17 cellular contexts compared by ENCODE assay signal in the genomic region with DNA sequence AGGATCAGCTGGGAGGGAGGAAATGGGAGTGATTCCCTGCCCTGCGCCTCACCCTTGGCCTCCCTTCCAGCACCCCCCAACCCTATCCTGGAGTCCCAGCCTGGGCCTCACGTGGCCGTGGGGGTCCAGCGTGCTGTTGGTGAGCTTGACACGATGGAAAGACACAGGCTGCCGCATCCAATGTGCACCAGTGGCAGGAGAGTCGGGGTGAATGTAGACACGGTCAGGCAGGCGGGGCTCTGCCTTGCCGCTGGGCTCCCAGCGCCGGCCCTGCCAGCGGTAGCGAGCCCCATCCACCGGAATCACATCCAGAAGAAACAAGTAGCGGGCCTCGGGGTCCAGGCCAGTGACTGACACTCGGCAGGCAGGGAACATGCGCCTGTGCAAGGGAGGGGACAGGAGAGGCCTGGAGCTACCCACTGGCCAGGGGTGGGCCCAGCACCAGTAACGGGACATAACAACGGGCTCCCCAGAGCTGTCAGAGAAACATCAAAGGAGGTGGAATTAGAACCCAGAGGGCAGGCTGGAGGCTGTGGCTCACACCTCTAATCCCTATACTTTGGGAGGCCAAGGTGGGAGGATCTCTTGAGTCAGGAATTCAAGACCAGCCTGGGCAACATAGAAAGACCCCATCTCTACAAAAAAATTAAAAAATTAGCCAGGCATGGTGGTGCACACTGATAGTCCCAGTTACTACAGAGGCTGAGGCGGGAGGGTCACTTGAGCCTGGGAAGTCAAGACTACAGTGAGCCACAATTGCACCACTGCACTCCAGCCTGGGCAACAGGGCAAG. TPM values are rescaled to one million over a fixed set of nuclear protein-coding genes. Genes with fewer than 3 reads are reported as not detected.
A peak's percentile ranks its signal among the peaks of the same experiment; 100 is the strongest.
DNase-seq lines count a peak whose midpoint lies in the region; ATAC-seq, FAIRE-seq and TF ChIP-seq lines count a peak whose summit lies in the region.
"Had no signal": no experiment of that assay in that cellular context is flagged by ENCODE, and none has a peak within 500 bp of the region (broad histone marks: within the 10 kb centered on the region; RNA-seq: fewer than 3 reads in every experiment).

No MANE protein-coding gene starts in this region.

- H3F3A ChIP-seq in PC-3 (ENCODE audit: low read length, unreplicated experiment) = peaks cover 8% of the 10 kb centered on the region

- no peak for TF ChIP-seq CTCF in PC-3 (conservative IDR thresholded peaks at IDR 0.05; ENCODE audit: low read depth, low read length)
- no peak for TF ChIP-seq CTCF in keratinocyte (optimal IDR thresholded peaks at IDR 0.05 in 1 of 3, IDR thresholded peaks at IDR 0.05 in 1 of 3, conservative IDR thresholded peaks at IDR 0.05 in 1 of 3; ENCODE audit: extremely low read depth in 1 of 3, insufficient read depth in 2 of 3, low read length in 3 of 3)

- no peak overlapping the region for H3K4me2 ChIP-seq in PC-3 (ENCODE audit: low read length)
- H3K4me2 ChIP-seq in keratinocyte (ENCODE audit: control insufficient read depth, extremely low read depth, insufficient read depth, low read depth, low read length) = no peak overlapping the region

- no peaks in the 10 kb centered on the region for H3K79me2 ChIP-seq in PC-3 (ENCODE audit: low read length)
- no peaks in the 10 kb centered on the region for H3K79me2 ChIP-seq in keratinocyte (ENCODE audit: control insufficient read depth, insufficient read depth, low read length)

- dilution Hi-C loops in keratinocyte (cut with MboI; ENCODE audit: extremely low pct_ligation_motif_present, low sequenced_read_pairs) = no loop called here

- H4K20me1 ChIP-seq in PC-3 (ENCODE audit: low read length) (no peaks in the 10 kb centered on the region), keratinocyte (ENCODE audit: control insufficient read depth, extremely low read depth, insufficient read depth, low read length) (no peaks in the 10 kb centered on the region)

- H3K9me2 ChIP-seq in PC-3 (replicated peaks; ENCODE audit: low read length) = no peaks in the 10 kb centered on the region

- ATAC-seq in PC-3 (no peak), GM19351 (IDR thresholded peaks at IDR 0.05; ENCODE audit: unreplicated experiment) (no peak), HG03025 (IDR thresholded peaks at IDR 0.05; ENCODE audit: low FRiP score, unreplicated experiment) (no peak)
- ATAC-seq: HCT116 had no signal

- peak overlapping the region; percentile 52 for H3K27ac Mint-ChIP-seq in activated naive CD4-positive, alpha-beta T cell treated with anti-CD3 and anti-CD28 coated beads for 36 hours

- H3K36me3 Mint-ChIP-seq in activated naive CD4-positive, alpha-beta T cell treated with anti-CD3 and anti-CD28 coated beads for 36 hours (ENCODE audit: low read depth) = peaks cover 6% of the 10 kb centered on the region

- H3K36me3 ChIP-seq in PC-3 (ENCODE audit: low read depth, low read length) (no peaks in the 10 kb centered on the region; the same call in 1 of the 2 replicates), keratinocyte (ENCODE audit: control insufficient read depth in 2 of 2, extremely low read depth in 1 of 2, insufficient read depth in 2 of 2, low read length in 2 of 2) (peaks cover 7 to 11% of the 10 kb centered on the region in 2 experiments), stomach smooth muscle (ENCODE audit: control insufficient read depth in 2 of 2, insufficient read depth in 2 of 2, low read length in 2 of 2) (peaks cover 9 to 13% of the 10 kb centered on the region in 2 donors)

- POLR2A ChIA-PET in PC-3 (lab: Charles Lee; ENCODE audit: unreplicated experiment) = no interaction called here

- H3K27me3 ChIP-seq in PC-3 (ENCODE audit: low read length) = no peaks in the 10 kb centered on the region
- H3K27me3 ChIP-seq in keratinocyte (ENCODE audit: control insufficient read depth, extremely low read depth, insufficient read depth, low read length) = no peaks in the 10 kb centered on the region
- H3K27me3 ChIP-seq in stomach smooth muscle (ENCODE audit: control insufficient read depth in 1 of 2, insufficient read depth in 2 of 2, low read length in 2 of 2) = no peaks in the 10 kb centered on the region
- H3K27me3 ChIP-seq: transverse colon had no signal

- no peak overlapping the region for H3K4me3 ChIP-seq in PC-3 (ENCODE audit: low read length)
- no peak overlapping the region for H3K4me3 ChIP-seq in keratinocyte (ENCODE audit: control insufficient read depth in 2 of 3, extremely low read depth in 1 of 3, insufficient read depth in 2 of 3, low read depth in 1 of 3, low read length in 3 of 3)
- H3K4me3 ChIP-seq in stomach smooth muscle (ENCODE audit: low read length in 2 of 2) = no peak overlapping the region
- H3K4me3 ChIP-seq: transverse colon had no signal

- H3K27me3 Mint-ChIP-seq in activated naive CD4-positive, alpha-beta T cell treated with anti-CD3 and anti-CD28 coated beads for 36 hours (ENCODE audit: low read depth) = no peaks in the 10 kb centered on the region

- intact Hi-C loops in activated naive CD4-positive, alpha-beta T cell treated with anti-CD3 and anti-CD28 coated beads for 36 hours (cut with micrococcal nuclease) = no loop called here
- intact Hi-C loops in PC-3 (cut with micrococcal nuclease) = no loop called here

- BruUV-seq in PC-3 (replicated peaks; lab: Mats Ljungman, UMichigan) = no TSS peak

- H3K9ac ChIP-seq in PC-3 (ENCODE audit: low read length) (no peak overlapping the region), keratinocyte (ENCODE audit: control insufficient read depth, extremely low read depth, insufficient read depth, low read length) (no peak overlapping the region), stomach smooth muscle (ENCODE audit: low read length in 2 of 2) (no peak overlapping the region)

- H3K27ac ChIP-seq in PC-3 (ENCODE audit: low read length) (peak overlapping the region; percentile 89), keratinocyte (ENCODE audit: control insufficient read depth, insufficient read depth, low read length) (no peak overlapping the region), stomach smooth muscle (ENCODE audit: low read length) (peak overlapping the region; percentile 24)
- H3K27ac ChIP-seq: transverse colon had no signal

- H3K4me1 Mint-ChIP-seq in activated naive CD4-positive, alpha-beta T cell treated with anti-CD3 and anti-CD28 coated beads for 36 hours (ENCODE audit: low read depth) = peaks cover 37% of the 10 kb centered on the region

- H3K4me1 ChIP-seq in PC-3 (ENCODE audit: insufficient read depth, low read length) (peaks cover 31% of the 10 kb centered on the region), keratinocyte (ENCODE audit: control insufficient read depth, extremely low read depth, insufficient read depth, low read length) (peaks cover 39% of the 10 kb centered on the region), stomach smooth muscle (ENCODE audit: control insufficient read depth, insufficient read depth, low read length) (peaks cover 25% of the 10 kb centered on the region)

- H3K4me3 Mint-ChIP-seq in activated naive CD4-positive, alpha-beta T cell treated with anti-CD3 and anti-CD28 coated beads for 36 hours = no peak overlapping the region

- no peak for FAIRE-seq in keratinocyte (lab: Jason Lieb, UNC)

- no peak for DNase-seq in activated naive CD4-positive, alpha-beta T cell treated with anti-CD3 and anti-CD28 coated beads for 36 hours
- DNase-seq in activated naive CD4-positive, alpha-beta T cell treated with anti-CD3 and anti-CD28 coated beads, Interleukin-2, amount 50 U/mL, for 16 hours = no peak
- DNase-seq in PC-3 (no peak), keratinocyte (ENCODE audit: low read depth, low spot score) (no peak), nucleus accumbens (lab: John Stamatoyannopoulos, UW) (no peak)
- DNase-seq: amygdala, cerebellar nuclear complex, GF-D8, KG1, NCI-H1092 treated with DMSO at 0.1 percent for 48 hours, NCI-H774, transverse colon had no signal

- H3K9me3 ChIP-seq in PC-3 (ENCODE audit: low read length) (no peaks in the 10 kb centered on the region), keratinocyte (ENCODE audit: control insufficient read depth, low read depth, low read length) (no peaks in the 10 kb centered on the region), stomach smooth muscle (ENCODE audit: control insufficient read depth in 2 of 2, low read length in 2 of 2) (no peaks in the 10 kb centered on the region)
- H3K9me3 ChIP-seq: transverse colon had no signal

- no peaks in the 10 kb centered on the region for H3K9me3 Mint-ChIP-seq in activated naive CD4-positive, alpha-beta T cell treated with anti-CD3 and anti-CD28 coated beads for 36 hours

- no peak overlapping the region for H2AFZ ChIP-seq in PC-3 (ENCODE audit: low read length)
- peak overlapping the region; percentile 43 for H2AFZ ChIP-seq in keratinocyte (ENCODE audit: control insufficient read depth, low read length)

- CTCF ChIA-PET in activated naive CD4-positive, alpha-beta T cell treated with anti-CD3 and anti-CD28 coated beads for 36 hours (lab: Charles Lee) = interaction anchor here (0.5 to 1.1 kb wide), 3 partner anchors 28 to 320 kb away, joined by 3 read pairs; no protein-coding TSS in a partner anchor
- CTCF ChIA-PET in PC-3 (lab: Charles Lee) = interaction anchor here (0.6 kb wide), 1 partner anchor 631 kb away, joined by 8 read pairs; no protein-coding TSS in a partner anchor

- no peaks in the 10 kb centered on the region for H3K9me1 ChIP-seq in keratinocyte (ENCODE audit: control insufficient read depth, extremely low read depth, insufficient read depth, low read length)

RNA-seq across cellular contexts. Expression of a gene that starts 2.7 kb away (rescaled TPM):
- total RNA-seq in activated naive CD4-positive, alpha-beta T cell treated with anti-CD3 and anti-CD28 coated beads for 36 hours = 1 to 10 TPM; 3.6 to 4.7 TPM
- 0.86 and 1.1 TPM in 2 replicates for total RNA-seq in PC-3 (2014; rRNA removed)
- polyA plus RNA-seq in keratinocyte = 0.06 to 0.18 TPM (median 0.18 TPM) in 3 replicates
- polyA plus RNA-seq in keratinocyte (2011; ENCODE audit: low read depth) = 0.77 TPM
- polyA plus RNA-seq in keratinocyte (2011; cell fraction: cytosol; rRNA removed) = 0.04 and 0.16 TPM in 2 replicates
- polyA plus RNA-seq in keratinocyte (2011; cell fraction: nucleus; rRNA removed) = 0.32 and 0.61 TPM in 2 replicates
- 0.31 and 0.71 TPM in 2 replicates for polyA plus RNA-seq in keratinocyte (2012; ENCODE audit: low replicate concordance)
- polyA minus RNA-seq in keratinocyte = 0.13 TPM in 1 of 3 replicates, not detected in the others
- not detected for polyA minus RNA-seq in keratinocyte (2011; cell fraction: cytosol; rRNA and poly(A)+ RNA removed)
- polyA minus RNA-seq in keratinocyte (2011; cell fraction: nucleus; rRNA and poly(A)+ RNA removed) = not detected in 2 replicates
- polyA plus RNA-seq: AG04450 had no signal

RNA-seq across cellular contexts. Expression of a gene that starts 7.0 kb away (rescaled TPM):
- 10 to 100 TPM; 24.6 to 27.3 TPM for total RNA-seq in activated naive CD4-positive, alpha-beta T cell treated with anti-CD3 and anti-CD28 coated beads for 36 hours
- total RNA-seq in PC-3 (2014; rRNA removed) = 5.1 and 7.7 TPM in 2 replicates
- 13.5 to 16.3 TPM (median 15.7 TPM) in 3 replicates for polyA plus RNA-seq in keratinocyte
- polyA plus RNA-seq in keratinocyte (2011; ENCODE audit: low read depth) = 72.9 TPM
- polyA plus RNA-seq in keratinocyte (2011; cell fraction: cytosol; rRNA removed) = 9.4 and 21.3 TPM in 2 replicates
- polyA plus RNA-seq in keratinocyte (2011; cell fraction: nucleus; rRNA removed) = 33.1 and 41.6 TPM in 2 replicates
- 23.9 and 110 TPM in 2 replicates for polyA plus RNA-seq in keratinocyte (2012; ENCODE audit: low replicate concordance)
- 4.7 to 16.4 TPM (median 8.6 TPM) in 3 replicates for polyA minus RNA-seq in keratinocyte
- polyA minus RNA-seq in keratinocyte (2011; cell fraction: cytosol; rRNA and poly(A)+ RNA removed) = 17.8 TPM
- polyA minus RNA-seq in keratinocyte (2011; cell fraction: nucleus; rRNA and poly(A)+ RNA removed) = 6.4 and 7.8 TPM in 2 replicates

RNA-seq across cellular contexts. Expression of a gene that starts 13.2 kb away (rescaled TPM):
- 100 to 1,000 TPM; 104 to 105 TPM for total RNA-seq in activated naive CD4-positive, alpha-beta T cell treated with anti-CD3 and anti-CD28 coated beads for 36 hours
- 116 and 117 TPM in 2 replicates for total RNA-seq in PC-3 (2014; rRNA removed)
- polyA plus RNA-seq in keratinocyte = 124 to 188 TPM (median 167 TPM) in 3 replicates
- polyA plus RNA-seq in keratinocyte (2011; ENCODE audit: low read depth) = 101 TPM
- polyA plus RNA-seq in keratinocyte (2011; cell fraction: cytosol; rRNA removed) = 113 and 148 TPM in 2 replicates
- polyA plus RNA-seq in keratinocyte (2011; cell fraction: nucleus; rRNA removed) = 120 and 128 TPM in 2 replicates
- polyA plus RNA-seq in keratinocyte (2012; ENCODE audit: low replicate concordance) = 113 and 135 TPM in 2 replicates
- polyA minus RNA-seq in keratinocyte = 294 to 472 TPM (median 388 TPM) in 3 replicates
- polyA minus RNA-seq in keratinocyte (2011; cell fraction: cytosol; rRNA and poly(A)+ RNA removed) = 300 TPM
- polyA minus RNA-seq in keratinocyte (2011; cell fraction: nucleus; rRNA and poly(A)+ RNA removed) = 58.5 and 62.4 TPM in 2 replicates

RNA-seq across cellular contexts. Expression of a gene that starts 23.5 kb away (rescaled TPM):
- total RNA-seq in activated naive CD4-positive, alpha-beta T cell treated with anti-CD3 and anti-CD28 coated beads for 36 hours = 1,000 to 10,000 TPM; 1,750 to 1,795 TPM
- 1,859 and 2,048 TPM in 2 replicates for total RNA-seq in PC-3 (2014; rRNA removed)
- polyA plus RNA-seq in keratinocyte = 740 to 1,250 TPM (median 800 TPM) in 3 replicates
- 1,790 TPM for polyA plus RNA-seq in keratinocyte (2011; ENCODE audit: low read depth)
- 996 and 1,617 TPM in 2 replicates for polyA plus RNA-seq in keratinocyte (2011; cell fraction: cytosol; rRNA removed)
- 581 and 686 TPM in 2 replicates for polyA plus RNA-seq in keratinocyte (2011; cell fraction: nucleus; rRNA removed)
- polyA plus RNA-seq in keratinocyte (2012; ENCODE audit: low replicate concordance) = 1,357 and 1,695 TPM in 2 replicates
- polyA minus RNA-seq in keratinocyte = 1,099 to 2,593 TPM (median 1,237 TPM) in 3 replicates
- polyA minus RNA-seq in keratinocyte (2011; cell fraction: cytosol; rRNA and poly(A)+ RNA removed) = 2,380 TPM
- 410 and 424 TPM in 2 replicates for polyA minus RNA-seq in keratinocyte (2011; cell fraction: nucleus; rRNA and poly(A)+ RNA removed)

RNA-seq across cellular contexts. Expression of a gene that starts 24.3 kb away (rescaled TPM):
- 10 to 100 TPM in 1 of 2 experiments, 1 to 10 TPM in 1; 9.1 to 10.3 TPM for total RNA-seq in activated naive CD4-positive, alpha-beta T cell treated with anti-CD3 and anti-CD28 coated beads for 36 hours
- total RNA-seq in PC-3 (2014; rRNA removed) = 2.2 and 3.4 TPM in 2 replicates
- polyA plus RNA-seq in keratinocyte = 0.68 to 1.8 TPM (median 1.1 TPM) in 3 replicates
- polyA plus RNA-seq in keratinocyte (2011; ENCODE audit: low read depth) = 4.8 TPM
- 0.39 and 0.58 TPM in 2 replicates for polyA plus RNA-seq in keratinocyte (2011; cell fraction: cytosol; rRNA removed)
- polyA plus RNA-seq in keratinocyte (2011; cell fraction: nucleus; rRNA removed) = 3.9 and 4.6 TPM in 2 replicates
- polyA plus RNA-seq in keratinocyte (2012; ENCODE audit: low replicate concordance) = 0.56 and 12.1 TPM in 2 replicates
- polyA minus RNA-seq in keratinocyte = 0.54 to 1.8 TPM (median 0.76 TPM) in 3 replicates
- not detected for polyA minus RNA-seq in keratinocyte (2011; cell fraction: cytosol; rRNA and poly(A)+ RNA removed)
- 0.62 and 1.2 TPM in 2 replicates for polyA minus RNA-seq in keratinocyte (2011; cell fraction: nucleus; rRNA and poly(A)+ RNA removed)
